ENCODE assay signal across 1 cellular context in genomic region chr17:48831549-48831883, GRCh38.
TF ChIP-seq lines count a peak whose summit lies in the region.

No MANE protein-coding gene starts in this region.

TF ChIP-seq in endothelial cell of umbilical vein, 7 proteins besides CTCF, POLR2A, EP300 and RAD21:
- TF ChIP-seq POLR2AphosphoS5 (IDR thresholded peaks at IDR 0.05; ENCODE audit: insufficient read depth, low read depth, low read length): no peak
